ENCODE assay signal across 24 cellular contexts in genomic region chr20:9634327-9634726, GRCh38.
DNase-seq lines count a peak whose midpoint lies in the region.
"Had no signal": no experiment of that assay in that cellular context is flagged by ENCODE, and none has a peak within 500 bp of the region (broad histone marks: within the 10 kb centered on the region; RNA-seq: fewer than 3 reads in every experiment).

No MANE protein-coding gene starts in this region.

- peak overlapping the region; percentile 33; the same call in 1 of the 2 replicates for H3K4me2 ChIP-seq in BLaER1
- H3K4me2 ChIP-seq: A549 had no signal

- no peak for DNase-seq in COLO829 (ENCODE audit: low spot score)
- DNase-seq: 8988T; ACHN; AML-193; BE2C; C1 segment of cervical spinal cord; Caco-2; Calu3; CD4-positive, alpha-beta memory T cell; CD4-positive, alpha-beta T cell; CD4-positive, CD25-positive, alpha-beta regulatory T cell; CD8-positive, alpha-beta memory T cell; CD8-positive, alpha-beta T cell; DMS 273 treated with DMSO at 0.1 percent for 48 hours; DMS153; DMS79; DMS79 treated with DMSO at 0.1 percent for 48 hours; DND-41; EL had no signal

- no peak overlapping the region for H3K27ac ChIP-seq in BLaER1
- H3K27ac ChIP-seq: 22Rv1; A549; BLaER1 treated with 17β-estradiol and CSF1 and Interleukin-3, amounts not matched to agents 10 nM and 100 nM; C4-2B had no signal

- no peaks in the 10 kb centered on the region for H3K9me3 ChIP-seq in BLaER1
- H3K9me3 ChIP-seq: A549; BE2C; BLaER1 treated with 17β-estradiol and CSF1 and Interleukin-3, amounts not matched to agents 10 nM and 100 nM; Caco-2 had no signal

- no peak overlapping the region for H3K9ac ChIP-seq in BLaER1
- H3K9ac ChIP-seq: BLaER1 treated with 17β-estradiol and CSF1 and Interleukin-3, amounts not matched to agents 10 nM and 100 nM had no signal

- H3K36me3 ChIP-seq in BLaER1 = no peaks in the 10 kb centered on the region
- H3K36me3 ChIP-seq: BE2C; BLaER1 treated with 17β-estradiol and CSF1 and Interleukin-3, amounts not matched to agents 10 nM and 100 nM had no signal

- peaks cover 10% of the 10 kb centered on the region for H3K4me1 ChIP-seq in BLaER1
- H3K4me1 ChIP-seq: A549, BE2C, Caco-2 had no signal

- H3K4me3 ChIP-seq in BLaER1 = no peak overlapping the region
- H3K4me3 ChIP-seq: A549; BLaER1 treated with 17β-estradiol and CSF1 and Interleukin-3, amounts not matched to agents 10 nM and 100 nM had no signal

- H3K27me3 ChIP-seq in BLaER1 = no peaks in the 10 kb centered on the region
- H3K27me3 ChIP-seq: BE2C; BLaER1 treated with 17β-estradiol and CSF1 and Interleukin-3, amounts not matched to agents 10 nM and 100 nM had no signal

- no peaks in the 10 kb centered on the region for H4K20me1 ChIP-seq in BLaER1
- H4K20me1 ChIP-seq: BLaER1 treated with 17β-estradiol and CSF1 and Interleukin-3, amounts not matched to agents 10 nM and 100 nM had no signal
